ENCODE assay signal across 9 cellular contexts in the genomic region with DNA sequence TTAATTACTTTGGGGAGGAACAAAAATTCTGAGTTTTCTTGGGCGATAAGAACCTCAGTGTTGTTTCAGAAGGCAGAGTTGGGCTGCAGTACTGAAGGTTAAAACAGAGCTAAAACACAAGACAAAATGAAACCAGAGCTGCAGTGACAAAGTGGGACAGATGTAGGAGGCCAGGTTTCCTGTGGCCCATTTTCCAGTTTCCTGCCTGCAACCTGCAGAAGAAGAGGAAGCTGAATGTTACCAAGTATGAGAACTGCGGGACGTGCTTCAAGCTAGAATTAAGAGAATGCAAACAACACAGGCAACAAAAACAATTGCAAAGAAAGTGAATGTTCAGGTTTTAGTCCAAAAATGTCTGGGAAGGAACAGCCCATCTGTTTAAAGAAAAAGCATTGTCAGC. TPM values are rescaled to one million over a fixed set of nuclear protein-coding genes. Genes with fewer than 3 reads are reported as not detected.
A peak's percentile ranks its signal among the peaks of the same experiment; 100 is the strongest.
DNase-seq lines count a peak whose midpoint lies in the region; ATAC-seq and TF ChIP-seq lines count a peak whose summit lies in the region.
"Had no signal": no experiment of that assay in that cellular context is flagged by ENCODE, and none has a peak within 500 bp of the region (broad histone marks: within the 10 kb centered on the region; RNA-seq: fewer than 3 reads in every experiment).

No MANE protein-coding gene starts in this region.

- H3K36me3 Mint-ChIP-seq in activated CD4-positive, alpha-beta T cell treated with anti-CD3 and anti-CD28 coated beads for 36 hours (ENCODE audit: low read depth): peaks cover 22% of the 10 kb centered on the region
- H3K36me3 Mint-ChIP-seq in effector memory CD8-positive, alpha-beta T cell (ENCODE audit: insufficient read depth): peaks cover 38% of the 10 kb centered on the region

- H3K27ac ChIP-seq in RWPE2 (ENCODE audit: poor library complexity, severe bottlenecking): peak overlapping the region; percentile 100

- peaks cover 77% of the 10 kb centered on the region for H3K4me1 ChIP-seq in RWPE2 (ENCODE audit: insufficient read depth, poor library complexity, severe bottlenecking)
- H3K4me1 ChIP-seq in skeletal muscle satellite cell (ENCODE audit: control insufficient read depth, insufficient read depth, low read length): peaks cover 69% of the 10 kb centered on the region

- peak overlapping the region; percentile 52 for H3K9ac ChIP-seq in skeletal muscle satellite cell (ENCODE audit: low read depth, low read length)

- TF ChIP-seq CTCF in RWPE2 (IDR thresholded peaks at IDR 0.05; ENCODE audit: poor library complexity, severe bottlenecking) (no peak), GM10266 (IDR thresholded peaks at IDR 0.05; ENCODE audit: control insufficient read depth, insufficient read depth, low read depth, missing control alignments) (no peak)

- DNase-seq in activated CD4-positive, alpha-beta T cell treated with anti-CD3 and anti-CD28 coated beads for 36 hours: peak; percentile 33
- DNase-seq in activated CD4-positive, alpha-beta T cell treated with anti-CD3 and anti-CD28 coated beads for 48 hours: no peak
- DNase-seq in RWPE2 (ENCODE audit: low spot score) (peak; percentile 6), NCI-H2171 treated with DMSO at 0.1 percent for 48 hours (lab: John Stamatoyannopoulos, UW) (no peak), retina (no peak), GM10266 (ENCODE audit: extremely low spot score) (no peak)
- no peak for DNase-seq in effector memory CD8-positive, alpha-beta T cell
- DNase-seq: NCI-H1436 treated with DMSO at 0.1 percent for 48 hours had no signal

- POLR2A ChIA-PET in activated CD4-positive, alpha-beta T cell treated with anti-CD3 and anti-CD28 coated beads for 36 hours (lab: Charles Lee): interaction anchor here (0.6 to 0.9 kb wide), 3 partner anchors 13 to 146 kb away, joined by 3 to 11 read pairs (median 4); no protein-coding TSS in a partner anchor

- H3K4me3 Mint-ChIP-seq in activated CD4-positive, alpha-beta T cell treated with anti-CD3 and anti-CD28 coated beads for 36 hours: peak overlapping the region; percentile 66
- peak overlapping the region; percentile 57 to 63 for H3K4me3 Mint-ChIP-seq in effector memory CD8-positive, alpha-beta T cell

- peak overlapping the region; percentile 53 for H3K4me2 ChIP-seq in skeletal muscle satellite cell (ENCODE audit: low read length)

- intact Hi-C loops in activated CD4-positive, alpha-beta T cell treated with anti-CD3 and anti-CD28 coated beads for 36 hours (cut with DNase I, micrococcal nuclease): loop anchor here (1.0 to 10.0 kb wide), 7 partner anchors 35 to 357 kb away; a partner anchor contains a TSS

- ATAC-seq in activated CD4-positive, alpha-beta T cell treated with anti-CD3 and anti-CD28 coated beads for 36 hours: no peak
- no peak for ATAC-seq in RWPE2 (ENCODE audit: low read depth)
- ATAC-seq in effector memory CD8-positive, alpha-beta T cell (replicated peaks): peak; percentile 51

- H3K27ac Mint-ChIP-seq in activated CD4-positive, alpha-beta T cell treated with anti-CD3 and anti-CD28 coated beads for 36 hours: peak overlapping the region; percentile 87
- peak overlapping the region; percentile 46 to 85 for H3K27ac Mint-ChIP-seq in effector memory CD8-positive, alpha-beta T cell

- H3K9me3 ChIP-seq in RWPE2 (ENCODE audit: severe bottlenecking): no peaks in the 10 kb centered on the region
- H3K9me3 ChIP-seq in skeletal muscle satellite cell (replicated peaks; ENCODE audit: low read length): no peaks in the 10 kb centered on the region

- no peaks in the 10 kb centered on the region for H3K9me3 Mint-ChIP-seq in activated CD4-positive, alpha-beta T cell treated with anti-CD3 and anti-CD28 coated beads for 36 hours (ENCODE audit: low read depth)
- H3K9me3 Mint-ChIP-seq in effector memory CD8-positive, alpha-beta T cell: no peaks in the 10 kb centered on the region

- no peak overlapping the region for H3K4me3 ChIP-seq in RWPE2 (ENCODE audit: severe bottlenecking)
- H3K4me3 ChIP-seq in skeletal muscle satellite cell (ENCODE audit: low read length): no peak overlapping the region

- H3K27me3 Mint-ChIP-seq in activated CD4-positive, alpha-beta T cell treated with anti-CD3 and anti-CD28 coated beads for 36 hours: no peaks in the 10 kb centered on the region
- no peaks in the 10 kb centered on the region for H3K27me3 Mint-ChIP-seq in effector memory CD8-positive, alpha-beta T cell

- CTCF ChIA-PET in activated CD4-positive, alpha-beta T cell treated with anti-CD3 and anti-CD28 coated beads for 36 hours (lab: Charles Lee): interaction anchor here (0.6 to 8.5 kb wide), 21 partner anchors 8 to 304 kb away, joined by 3 to 80 read pairs (median 4); a partner anchor contains a TSS

- peaks cover 88% of the 10 kb centered on the region for H3K4me1 Mint-ChIP-seq in activated CD4-positive, alpha-beta T cell treated with anti-CD3 and anti-CD28 coated beads for 36 hours
- H3K4me1 Mint-ChIP-seq in effector memory CD8-positive, alpha-beta T cell (ENCODE audit: low read depth in 2 of 2): peaks cover 46 to 55% of the 10 kb centered on the region in 2 donors

- H3K27me3 ChIP-seq in RWPE2 (ENCODE audit: insufficient read depth, poor library complexity, severe bottlenecking) (no peaks in the 10 kb centered on the region), skeletal muscle satellite cell (ENCODE audit: control insufficient read depth, insufficient read depth, low read length) (no peaks in the 10 kb centered on the region)

- H3K36me3 ChIP-seq in RWPE2 (ENCODE audit: low read depth): peaks cover 48% of the 10 kb centered on the region
- peaks cover 46% of the 10 kb centered on the region for H3K36me3 ChIP-seq in skeletal muscle satellite cell (ENCODE audit: insufficient read depth, low read length)

RNA-seq across cellular contexts. Expression of a gene that starts 17.8 kb away (rescaled TPM):
- 10 to 100 TPM; 17.0 to 17.4 TPM for total RNA-seq in activated CD4-positive, alpha-beta T cell treated with anti-CD3 and anti-CD28 coated beads for 36 hours
- total RNA-seq in skeletal muscle satellite cell (2012; rRNA removed): 46.6 and 58.5 TPM in 2 replicates

Comparison
In these comparisons a context has a peak if more than half of its experiments do, and no peak if none do; other contexts are left out.
1. DNase-seq: peak in activated CD4-positive, alpha-beta T cell treated with anti-CD3 and anti-CD28 coated beads for 36 hours (single experiment) and RWPE2 (single experiment); none in activated CD4-positive, alpha-beta T cell treated with anti-CD3 and anti-CD28 coated beads for 48 hours (single experiment), effector memory CD8-positive, alpha-beta T cell (0 of 3), NCI-H2171 treated with DMSO at 0.1 percent for 48 hours (single experiment), retina (single experiment) and GM10266 (single experiment).